In genomic region chr18:50679656-50680055, GRCh38 we compare ENCODE assay signal across 22 cellular contexts.
"Had no signal": no experiment of that assay in that cellular context is flagged by ENCODE, and none has a peak within 500 bp of the region (broad histone marks: within the 10 kb centered on the region; RNA-seq: fewer than 3 reads in every experiment).

No MANE protein-coding gene starts in this region.

- H3K36me3 ChIP-seq: SJSA1 had no signal

- H3K36me3 Mint-ChIP-seq: IgD-negative memory B cell had no signal

- H3K9me3 ChIP-seq: SJSA1 had no signal

- H3K9ac ChIP-seq: KMS-11 had no signal

- H3K27ac ChIP-seq: HL-60, KMS-11, SJSA1, SK-N-MC had no signal

- H3K4me3 Mint-ChIP-seq: IgD-negative memory B cell had no signal

- DNase-seq: Kasumi-1, MM.1S, NCI-H1092 treated with DMSO at 0.1 percent for 48 hours, NCI-H1436 treated with DMSO at 0.1 percent for 48 hours, NCI-H187, NCI-H2029, NCI-H2081 treated with DMSO at 0.1 percent for 48 hours, NCI-H2171, NCI-H226, NCI-H446, NCI-H510A, NCI-H524 treated with DMSO at 0.1 percent for 48 hours, NCI-H774, Right ventricle myocardium superior, RPMI8226, SIG-M5 had no signal

- H3K27me3 ChIP-seq: SJSA1 had no signal

- ATAC-seq: K562 had no signal

- H3K4me3 ChIP-seq: K562, SJSA1, SK-N-MC had no signal

- H3K9me3 Mint-ChIP-seq: IgD-negative memory B cell had no signal

- H3K4me1 ChIP-seq: SJSA1 had no signal
